Comparison of ENCODE assay signal across 14 cellular contexts in genomic region chr4:122963222-122963621, GRCh38. TPM values are rescaled to one million over a fixed set of nuclear protein-coding genes. Genes with fewer than 3 reads are reported as not detected.
DNase-seq lines count a peak whose midpoint lies in the region; ATAC-seq and TF ChIP-seq lines count a peak whose summit lies in the region.
"Had no signal": no experiment of that assay in that cellular context is flagged by ENCODE, and none has a peak within 500 bp of the region (broad histone marks: within the 10 kb centered on the region; RNA-seq: fewer than 3 reads in every experiment).

No MANE protein-coding gene starts in this region.

- H3K18ac ChIP-seq in trophoblast cell (ENCODE audit: low read length): no peak overlapping the region

- H3K9me3 ChIP-seq in fibroblast of lung (ENCODE audit: control insufficient read depth, insufficient read depth, low read depth, low read length) (no peaks in the 10 kb centered on the region), trophoblast cell (ENCODE audit: insufficient read depth, low read depth, low read length) (no peaks in the 10 kb centered on the region), T-helper 17 cell (ENCODE audit: control insufficient read depth, low read length, poor library complexity, severe bottlenecking) (no peaks in the 10 kb centered on the region)

- H4K20me1 ChIP-seq in fibroblast of lung (ENCODE audit: control insufficient read depth, extremely low read depth, insufficient read depth, low read length): no peaks in the 10 kb centered on the region

- H3K79me1 ChIP-seq in trophoblast cell (ENCODE audit: low read length): no peaks in the 10 kb centered on the region

- H3K27ac ChIP-seq in fibroblast of lung (ENCODE audit: insufficient read depth, low read length) (no peak overlapping the region), trophoblast cell (ENCODE audit: low read depth, low read length) (no peak overlapping the region)
- H3K27ac ChIP-seq: dorsolateral prefrontal cortex had no signal

- H2BK5ac ChIP-seq in trophoblast cell (ENCODE audit: low read depth, low read length, poor library complexity): no peak overlapping the region

- no peak overlapping the region for H3K4ac ChIP-seq in trophoblast cell (ENCODE audit: low read depth, low read length)

- H2BK12ac ChIP-seq in trophoblast cell (ENCODE audit: low read length): no peak overlapping the region

- no peak overlapping the region for H4K12ac ChIP-seq in trophoblast cell (ENCODE audit: low read depth, low read length)

- H3K4me3 Mint-ChIP-seq in natural killer cell treated with Interleukin-12 subunit alpha and Interleukin-12 subunit beta and Interleukin-15 and Interleukin-18, amount 100 ng/mL, for 72 hours: no peak overlapping the region
- no peak overlapping the region for H3K4me3 Mint-ChIP-seq in natural killer cell
- no peak overlapping the region for H3K4me3 Mint-ChIP-seq in T-helper 17 cell
- H3K4me3 Mint-ChIP-seq: activated T-cell treated with anti-CD3 and anti-CD28 coated beads, Interleukin-2, amount 50 U/mL, for 24 hours had no signal

- peak overlapping the region in 1 of 2 donors; percentile 24 for H3K27ac Mint-ChIP-seq in natural killer cell treated with Interleukin-12 subunit alpha and Interleukin-12 subunit beta and Interleukin-15 and Interleukin-18, amount 100 ng/mL, for 72 hours
- H3K27ac Mint-ChIP-seq in natural killer cell (no peak overlapping the region), T-helper 17 cell (no peak overlapping the region)
- H3K27ac Mint-ChIP-seq: activated T-cell treated with anti-CD3 and anti-CD28 coated beads, Interleukin-2, amount 50 U/mL, for 24 hours had no signal

- H3K9ac ChIP-seq in fibroblast of lung (ENCODE audit: insufficient read depth, low read length): no peak overlapping the region
- no peak overlapping the region for H3K9ac ChIP-seq in trophoblast cell (ENCODE audit: low read length)

- peaks cover 10 to 12% of the 10 kb centered on the region in 2 donors for H3K4me1 Mint-ChIP-seq in natural killer cell treated with Interleukin-12 subunit alpha and Interleukin-12 subunit beta and Interleukin-15 and Interleukin-18, amount 100 ng/mL, for 72 hours (ENCODE audit: low read depth in 2 of 2)
- H3K4me1 Mint-ChIP-seq in natural killer cell (peaks cover 12% of the 10 kb centered on the region in 2 donors), T-helper 17 cell (peaks cover 4% of the 10 kb centered on the region)

- H3K79me2 ChIP-seq in fibroblast of lung (ENCODE audit: control insufficient read depth, insufficient read depth, low read length): no peaks in the 10 kb centered on the region
- H3K79me2 ChIP-seq in trophoblast cell (ENCODE audit: control insufficient read depth, insufficient read depth, low read length, poor library complexity): no peaks in the 10 kb centered on the region

- H3K14ac ChIP-seq in trophoblast cell (ENCODE audit: low read length): no peak overlapping the region

- H2AK5ac ChIP-seq in trophoblast cell (ENCODE audit: low read length): no peak overlapping the region

- no peak overlapping the region for H3K4me3 ChIP-seq in fibroblast of lung (replicated peaks in 1 of 4; ENCODE audit: control extremely low read depth in 1 of 4, insufficient read depth in 1 of 4, low read depth in 3 of 4, low read length in 4 of 4)
- no peak overlapping the region for H3K4me3 ChIP-seq in trophoblast cell (ENCODE audit: low read depth, low read length)
- H3K4me3 ChIP-seq: dorsolateral prefrontal cortex had no signal

- ATAC-seq in natural killer cell treated with Interleukin-12 subunit alpha and Interleukin-12 subunit beta and Interleukin-15 and Interleukin-18, amount 100 ng/mL, for 72 hours: peak; percentile 62 to 91
- ATAC-seq in natural killer cell (no peak), T-helper 17 cell (no peak)
- ATAC-seq: left colon had no signal

- intact Hi-C loops in natural killer cell (cut with micrococcal nuclease): no loop called here

- no peak overlapping the region for H4K8ac ChIP-seq in trophoblast cell (ENCODE audit: low read depth, low read length)

- no peak overlapping the region for H2AFZ ChIP-seq in fibroblast of lung (ENCODE audit: low read length)
- no peak overlapping the region for H2AFZ ChIP-seq in trophoblast cell (ENCODE audit: insufficient read depth, low read length, poor library complexity)

- H3K27me3 ChIP-seq in fibroblast of lung (ENCODE audit: control insufficient read depth, insufficient read depth, low read length) (no peaks in the 10 kb centered on the region), trophoblast cell (ENCODE audit: insufficient read depth, low read length) (no peaks in the 10 kb centered on the region)
- H3K27me3 ChIP-seq: dorsolateral prefrontal cortex had no signal

- H3K23ac ChIP-seq in trophoblast cell (ENCODE audit: low read length): no peak overlapping the region

- H3K36me3 ChIP-seq in fibroblast of lung (ENCODE audit: control insufficient read depth, insufficient read depth, low read length): no peaks in the 10 kb centered on the region
- H3K36me3 ChIP-seq in trophoblast cell (ENCODE audit: control insufficient read depth in 1 of 2, insufficient read depth in 2 of 2, low read length in 2 of 2): no peaks in the 10 kb centered on the region

- H3K4me2 ChIP-seq in fibroblast of lung (ENCODE audit: extremely low read depth, insufficient read depth, low read length) (no peak overlapping the region), trophoblast cell (ENCODE audit: low read length) (no peak overlapping the region)

- no peak overlapping the region for H4K91ac ChIP-seq in trophoblast cell (ENCODE audit: low read depth, low read length)

- no peaks in the 10 kb centered on the region for H3K27me3 Mint-ChIP-seq in natural killer cell treated with Interleukin-12 subunit alpha and Interleukin-12 subunit beta and Interleukin-15 and Interleukin-18, amount 100 ng/mL, for 72 hours
- H3K27me3 Mint-ChIP-seq in natural killer cell (ENCODE audit: low read depth in 2 of 2) (no peaks in the 10 kb centered on the region), T-helper 17 cell (no peaks in the 10 kb centered on the region)
- H3K27me3 Mint-ChIP-seq: activated T-cell treated with anti-CD3 and anti-CD28 coated beads, Interleukin-2, amount 50 U/mL, for 24 hours had no signal

- no peak overlapping the region for H2BK120ac ChIP-seq in trophoblast cell (ENCODE audit: insufficient read depth, low read length, poor library complexity)

- H3K4me1 ChIP-seq in fibroblast of lung (ENCODE audit: control insufficient read depth, extremely low read depth, insufficient read depth, low read length) (peaks cover 1% of the 10 kb centered on the region), trophoblast cell (ENCODE audit: control insufficient read depth in 1 of 2, insufficient read depth in 2 of 2, low read length in 2 of 2) (no peaks in the 10 kb centered on the region)

- TF ChIP-seq CTCF in natural killer cell (IDR thresholded peaks at IDR 0.05) (no peak), fibroblast of lung (conservative IDR thresholded peaks at IDR 0.05 in 1 of 2, IDR thresholded peaks at IDR 0.05 in 1 of 2; ENCODE audit: low read depth in 1 of 2, low read length in 2 of 2) (no peak)

- no peaks in the 10 kb centered on the region for H3K9me3 Mint-ChIP-seq in natural killer cell treated with Interleukin-12 subunit alpha and Interleukin-12 subunit beta and Interleukin-15 and Interleukin-18, amount 100 ng/mL, for 72 hours
- H3K9me3 Mint-ChIP-seq in natural killer cell: no peaks in the 10 kb centered on the region
- H3K9me3 Mint-ChIP-seq: activated T-cell treated with anti-CD3 and anti-CD28 coated beads, Interleukin-2, amount 50 U/mL, for 24 hours had no signal

- DNase-seq in natural killer cell treated with Interleukin-12 subunit alpha and Interleukin-12 subunit beta and Interleukin-15 and Interleukin-18, amount 100 ng/mL, for 72 hours (ENCODE audit: low spot score): no peak
- DNase-seq in natural killer cell: no peak
- peak; percentile 2 for DNase-seq in SIG-M5 (lab: John Stamatoyannopoulos, UW)
- DNase-seq in fibroblast of lung (ENCODE audit: low read depth in 2 of 2): peak; percentile 33 to 39
- no peak for DNase-seq in effector CD8-positive, alpha-beta T cell (lab: John Stamatoyannopoulos, UW)
- no peak for DNase-seq in OCI-M2 (lab: John Stamatoyannopoulos, UW; ENCODE audit: unreplicated experiment)
- no peak for DNase-seq in trophoblast cell
- no peak for DNase-seq in T-helper 17 cell
- DNase-seq: activated T-cell treated with anti-CD3 and anti-CD28 coated beads, Interleukin-2, amount 50 U/mL, for 24 hours; anterior cingulate cortex; dorsolateral prefrontal cortex; Kasumi-1; left colon; stimulated activated CD8-positive, alpha-beta memory T cell treated with anti-CD3 and anti-CD28 coated beads, Interleukin-4, amount 100 ng/mL, for 48 hours had no signal

- H3K36me3 Mint-ChIP-seq in natural killer cell treated with Interleukin-12 subunit alpha and Interleukin-12 subunit beta and Interleukin-15 and Interleukin-18, amount 100 ng/mL, for 72 hours: peaks cover 9% of the 10 kb centered on the region
- H3K36me3 Mint-ChIP-seq in natural killer cell: no peaks in the 10 kb centered on the region
- no peaks in the 10 kb centered on the region for H3K36me3 Mint-ChIP-seq in T-helper 17 cell (ENCODE audit: low read depth)

RNA-seq across cellular contexts. Expression of gene NUDT6, which starts 40.8 kb away (rescaled TPM):
- 1 to 10 TPM; 5.0 to 9.0 TPM for total RNA-seq in natural killer cell treated with Interleukin-12 subunit alpha and Interleukin-12 subunit beta and Interleukin-15 and Interleukin-18, amount 100 ng/mL, for 72 hours
- total RNA-seq in natural killer cell: 1 to 10 TPM; 3.0 to 4.1 (median 3.0) TPM
- 6.4 and 8.6 TPM in 2 replicates for total RNA-seq in fibroblast of lung
- polyA plus RNA-seq in fibroblast of lung: 5.0 and 5.9 TPM in 2 replicates
- 4.5 and 6.2 TPM in 2 replicates for polyA plus RNA-seq in fibroblast of lung (2012)
- 0.30 TPM in 1 of 2 replicates, not detected in the other for polyA minus RNA-seq in fibroblast of lung (ENCODE audit: low replicate concordance)
- polyA plus RNA-seq in trophoblast cell (2013): 2.8 and 3.1 TPM in 2 replicates
- 1 to 10 TPM in 1 of 2 donors, under 1 TPM in 1; 0.82 to 1.1 TPM for total RNA-seq in T-helper 17 cell

Comparison
In these comparisons a context has a peak if more than half of its experiments do, and no peak if none do; other contexts are left out.
1. ATAC-seq: peak in natural killer cell treated with Interleukin-12 subunit alpha and Interleukin-12 subunit beta and Interleukin-15 and Interleukin-18, amount 100 ng/mL, for 72 hours (2 of 2); none in natural killer cell (0 of 3) and T-helper 17 cell (single experiment).
2. DNase-seq: peak in SIG-M5 (single experiment) and fibroblast of lung (2 of 2); none in natural killer cell treated with Interleukin-12 subunit alpha and Interleukin-12 subunit beta and Interleukin-15 and Interleukin-18, amount 100 ng/mL, for 72 hours (single experiment), natural killer cell (single experiment), effector CD8-positive, alpha-beta T cell (single experiment), OCI-M2 (single experiment), trophoblast cell (0 of 2) and T-helper 17 cell (0 of 3).